Comparison of ENCODE assay signal across 9 cellular contexts in genomic region chr12:122190842-122191668, GRCh38. TPM values are rescaled to one million over a fixed set of nuclear protein-coding genes. Genes with fewer than 3 reads are reported as not detected.
DNase-seq lines count a peak whose midpoint lies in the region; FAIRE-seq and TF ChIP-seq lines count a peak whose summit lies in the region.
"Had no signal": no experiment of that assay in that cellular context is flagged by ENCODE, and none has a peak within 500 bp of the region (broad histone marks: within the 10 kb centered on the region; RNA-seq: fewer than 3 reads in every experiment).

No MANE protein-coding gene starts in this region.

- peaks cover 5% of the 10 kb centered on the region for H3K36me3 Mint-ChIP-seq in mesothelial cell of epicardium

- intact Hi-C loops in dorsolateral prefrontal cortex (cut with DNase I): no loop called here

- peaks cover 10% of the 10 kb centered on the region for H3K27me3 Mint-ChIP-seq in mesothelial cell of epicardium (ENCODE audit: low read depth)

- FAIRE-seq in GM12892 (lab: Jason Lieb, UNC): peak; percentile 78

- H3K4me3 ChIP-seq in AG04449 (ENCODE audit: low read depth, low read length) (no peak overlapping the region), dorsolateral prefrontal cortex (no peak overlapping the region)

- H3K9me3 Mint-ChIP-seq in mesothelial cell of epicardium: peaks cover 14% of the 10 kb centered on the region

- TF ChIP-seq CTCF in AG04449 (IDR thresholded peaks at IDR 0.05; ENCODE audit: insufficient read depth, low read length, missing control alignments): peak; percentile 80
- peak in 55 of 56 donors; percentile 27 to 76 (median 54) for TF ChIP-seq CTCF in dorsolateral prefrontal cortex (IDR thresholded peaks at IDR 0.05 in 54 of 56, conservative IDR thresholded peaks at IDR 0.05 in 2 of 56; ENCODE audit: low read depth in 1 of 56, partially characterized antibody in 56 of 56)
- peak; percentile 52 for TF ChIP-seq CTCF in mesothelial cell of epicardium (IDR thresholded peaks at IDR 0.05; ENCODE audit: unreplicated experiment)

- TF ChIP-seq POLR2A in GM12892 (IDR thresholded peaks at IDR 0.05; ENCODE audit: low read depth, low read length): no peak

- POLR2A ChIA-PET in AG04449 (lab: Yijun Ruan, JAX): no interaction called here

- H3K27ac Mint-ChIP-seq in mesothelial cell of epicardium: no peak overlapping the region

- no peak overlapping the region for H3K27ac ChIP-seq in dorsolateral prefrontal cortex

- no peak overlapping the region for H3K4me3 Mint-ChIP-seq in mesothelial cell of epicardium

- no peaks in the 10 kb centered on the region for H3K4me1 Mint-ChIP-seq in mesothelial cell of epicardium

- no peaks in the 10 kb centered on the region for H3K27me3 ChIP-seq in dorsolateral prefrontal cortex

- CTCF ChIA-PET in AG04449 (lab: Yijun Ruan, JAX): interaction anchor here (0.6 to 5.9 kb wide), 22 partner anchors 8 to 199 kb away, joined by 3 to 43 read pairs (median 4); partner anchors contain the start of gene LRRC43

- DNase-seq in AG04449 (ENCODE audit: low read depth, low spot score): no peak
- peak; percentile 75 for DNase-seq in GM12892 (ENCODE audit: insufficient read length)
- DNase-seq in NCI-H2171 treated with DMSO at 0.1 percent for 48 hours (lab: John Stamatoyannopoulos, UW): peak; percentile 39
- DNase-seq in activated CD4-positive, alpha-beta T cell treated with anti-CD3 and anti-CD28 coated beads for 48 hours: peak; percentile 85
- peak in 2 of 10 donors; percentile 36 to 52 for DNase-seq in dorsolateral prefrontal cortex
- no peak for DNase-seq in mesothelial cell of epicardium (ENCODE audit: low spot score in 2 of 2, unreplicated experiment in 2 of 2)
- DNase-seq in stimulated activated naive CD4-positive, alpha-beta T cell (lab: John Stamatoyannopoulos, UW): peak; percentile 33 to 64 (median 44)
- no peak for DNase-seq in NCI-H1048 (lab: John Stamatoyannopoulos, UW)

RNA-seq across cellular contexts. Expression of gene LRRC43, which starts 8.1 kb away (rescaled TPM):
- not detected for polyA plus RNA-seq in GM12892 (2012; ENCODE audit: missing spikeins)
- total RNA-seq in dorsolateral prefrontal cortex (10 to 100 TPM in 17 of 120 experiments, 1 to 10 TPM in 103; 2.5 to 12.7 (median 7.7) TPM), mesothelial cell of epicardium (3.9 to 6.6 TPM (median 4.9 TPM) in 3 replicates)
- total RNA-seq: skeletal muscle tissue had no signal

RNA-seq across cellular contexts. Expression of gene B3GNT4, which starts 12.5 kb away (rescaled TPM):
- 1.5 TPM for polyA plus RNA-seq in GM12892 (2012; ENCODE audit: missing spikeins)
- total RNA-seq in dorsolateral prefrontal cortex: 10 to 100 TPM in 68 of 120 experiments, 1 to 10 TPM in 52; 2.7 to 30.2 (median 10.5) TPM
- total RNA-seq in mesothelial cell of epicardium: 0.20 to 0.51 TPM (median 0.20 TPM) in 3 replicates
- total RNA-seq: skeletal muscle tissue had no signal

RNA-seq across cellular contexts. Expression of gene IL31, which starts 17.0 kb away (rescaled TPM):
- not detected for polyA plus RNA-seq in GM12892 (2012; ENCODE audit: missing spikeins)
- total RNA-seq in dorsolateral prefrontal cortex (not detected), mesothelial cell of epicardium (not detected in 3 replicates)
- total RNA-seq: skeletal muscle tissue had no signal

RNA-seq across cellular contexts. Expression of gene DIABLO, which starts 34.8 kb away (rescaled TPM):
- polyA plus RNA-seq in GM12892 (2012; ENCODE audit: missing spikeins): 49.8 TPM
- total RNA-seq in dorsolateral prefrontal cortex (10 to 100 TPM; 26.7 to 52.0 (median 41.8) TPM), mesothelial cell of epicardium (75.1 to 76.4 TPM (median 76.2 TPM) in 3 replicates)

Comparison
In these comparisons a context has a peak if more than half of its experiments do, and no peak if none do; other contexts are left out.
1. DNase-seq: peak in GM12892 (single experiment), NCI-H2171 treated with DMSO at 0.1 percent for 48 hours (single experiment), activated CD4-positive, alpha-beta T cell treated with anti-CD3 and anti-CD28 coated beads for 48 hours (single experiment) and stimulated activated naive CD4-positive, alpha-beta T cell (6 of 6); none in AG04449 (single experiment), mesothelial cell of epicardium (0 of 2) and NCI-H1048 (single experiment).
2. Peak in every context shown above with its lines, with median percentiles within 50 percentile points of each other: CTCF ChIP-seq.